ENCODE assay signal across 23 cellular contexts in genomic region chr6:11974089-11974488, GRCh38. TPM values are rescaled to one million over a fixed set of nuclear protein-coding genes. Genes with fewer than 3 reads are reported as not detected.
DNase-seq lines count a peak whose midpoint lies in the region; ATAC-seq, FAIRE-seq and TF ChIP-seq lines count a peak whose summit lies in the region.
"Had no signal": no experiment of that assay in that cellular context is flagged by ENCODE, and none has a peak within 500 bp of the region (broad histone marks: within the 10 kb centered on the region; RNA-seq: fewer than 3 reads in every experiment).

No MANE protein-coding gene starts in this region.

- no peak overlapping the region for H2AFZ ChIP-seq in H1 (ENCODE audit: low read length)

- ATAC-seq in HG02973 (IDR thresholded peaks at IDR 0.05; ENCODE audit: unreplicated experiment), result no peak
- ATAC-seq: activated CD4-positive, CD25-positive, alpha-beta regulatory T cell treated with anti-CD3 and anti-CD28 coated beads, Interleukin-2, amount 50 U/mL, for 24 hours; activated CD8-positive, alpha-beta T cell treated with anti-CD3 and anti-CD28 coated beads for 36 hours; sciatic nerve had no signal

- CTCF ChIA-PET in BJ (lab: Yijun Ruan, JAX), result interaction anchor here (1.0 kb wide), 1 partner anchor 8 kb away, joined by 3 read pairs; no protein-coding TSS in a partner anchor
- CTCF ChIA-PET in H1 (lab: Charles Lee; ENCODE audit: partially characterized antibody), result interaction anchor here (0.9 to 3.7 kb wide), 4 partner anchors 11 to 273 kb away, joined by 3 to 14 read pairs (median 4); no protein-coding TSS in a partner anchor

- no peak overlapping the region for H3K9ac ChIP-seq in H1 (replicated peaks in 1 of 4; ENCODE audit: extremely low read depth in 1 of 4, low read depth in 3 of 4, low read length in 3 of 4)

- H2BK5ac ChIP-seq in H1 (ENCODE audit: low read depth, low read length), result no peak overlapping the region

- H2BK12ac ChIP-seq in H1 (ENCODE audit: low read depth, low read length), result no peak overlapping the region

- TF ChIP-seq CTCF in BJ (IDR thresholded peaks at IDR 0.05; ENCODE audit: insufficient read depth, low read depth, low read length) (no peak), H1 (IDR thresholded peaks at IDR 0.05; ENCODE audit: control extremely low read depth in 1 of 3, insufficient read depth in 1 of 3, low read depth in 1 of 3, low read length in 3 of 3) (no peak)

- peak; percentile 50 for DNase-seq in BJ (ENCODE audit: low read depth)
- peak; percentile 45 for DNase-seq in RPMI7951 (ENCODE audit: low read depth)
- DNase-seq in H1 (ENCODE audit: low read depth in 1 of 2, low spot score in 2 of 2), result no peak
- peak; percentile 28 for DNase-seq in non-pigmented ciliary epithelial cell (ENCODE audit: low read depth)
- no peak for DNase-seq in dermis blood vessel endothelial cell
- DNase-seq in frontal cortex (ENCODE audit: low spot score in 2 of 2), result no peak
- no peak for DNase-seq in 8988T
- DNase-seq: activated CD8-positive, alpha-beta T cell treated with anti-CD3 and anti-CD28 coated beads for 36 hours; activated naive CD4-positive, alpha-beta T cell treated with Interleukin-2 at 50 U/mL for 16 hours; activated T-cell treated with anti-CD3 and anti-CD28 coated beads, Interleukin-2, amount 50 U/mL, for 1 hour; anterior cingulate cortex; CD8-positive, alpha-beta memory T cell; endodermal cell; hippocampal formation; Karpas-422; naive B cell; NCI-H1105; NCI-H524 had no signal

- H2BK20ac ChIP-seq in H1 (ENCODE audit: low read length), result no peak overlapping the region

- TF ChIP-seq RAD21 in H1 (IDR thresholded peaks at IDR 0.05 in 1 of 2, conservative IDR thresholded peaks at IDR 0.05 in 1 of 2; ENCODE audit: low read depth in 2 of 2, low read length in 2 of 2), result no peak

- no peaks in the 10 kb centered on the region for H3K79me1 ChIP-seq in H1 (ENCODE audit: low read depth, low read length)

- H3K4me1 ChIP-seq in H1 (replicated peaks in 1 of 4; ENCODE audit: control insufficient read depth in 3 of 4, insufficient read depth in 4 of 4, low read length in 3 of 4), result peaks cover 3 to 14% (median 12%) of the 10 kb centered on the region in 4 experiments

- H4K5ac ChIP-seq in H1 (ENCODE audit: insufficient read length, low read depth, low read length), result peak overlapping the region; percentile 81

- no peaks in the 10 kb centered on the region for H3K9me3 ChIP-seq in H1 (ENCODE audit: insufficient read depth in 2 of 2, low read depth in 1 of 2, low read length in 1 of 2)
- H3K9me3 ChIP-seq: vagina had no signal

- no peak overlapping the region for H2BK15ac ChIP-seq in H1 (ENCODE audit: low read length)

- no peak for TF ChIP-seq POLR2A in H1 (IDR thresholded peaks at IDR 0.05; ENCODE audit: control extremely low read depth in 1 of 2, low read depth in 2 of 2, low read length in 2 of 2)

- no peak overlapping the region for H4K8ac ChIP-seq in H1 (ENCODE audit: extremely low read depth, insufficient read depth, low read length)

- H4K20me1 ChIP-seq in H1 (replicated peaks in 1 of 2; ENCODE audit: control insufficient read depth in 1 of 2, insufficient read depth in 2 of 2, low read length in 2 of 2), result no peaks in the 10 kb centered on the region

- no peak overlapping the region for H3K4ac ChIP-seq in H1 (replicated peaks; ENCODE audit: insufficient read length, low read depth, low read length)

- H3K56ac ChIP-seq in H1 (replicated peaks; ENCODE audit: insufficient read length, low read depth, low read length), result no peak overlapping the region

- H3K23ac ChIP-seq in H1 (ENCODE audit: insufficient read length), result no peak overlapping the region

- FAIRE-seq in H1 (lab: Jason Lieb, UNC), result no peak
- FAIRE-seq in frontal cortex (lab: Jason Lieb, UNC), result no peak
- FAIRE-seq: GM12891 had no signal

- no peaks in the 10 kb centered on the region for H3K23me2 ChIP-seq in H1 (ENCODE audit: low read depth, low read length)

- no peak overlapping the region for H3K4me3 ChIP-seq in BJ (ENCODE audit: low read depth, low read length)
- H3K4me3 ChIP-seq in H1 (ENCODE audit: extremely low read depth in 1 of 4, insufficient read depth in 2 of 4, low read depth in 3 of 4, low read length in 4 of 4), result no peak overlapping the region
- H3K4me3 ChIP-seq: vagina had no signal

- H2AK5ac ChIP-seq in H1 (ENCODE audit: low read depth, low read length), result no peak overlapping the region

- H3K27ac ChIP-seq in H1 (ENCODE audit: low read depth, low read length), result no peak overlapping the region
- H3K27ac ChIP-seq: vagina had no signal

- POLR2A ChIA-PET in BJ (lab: Charles Lee), result no interaction called here
- POLR2A ChIA-PET in H1 (lab: Charles Lee; ENCODE audit: partially characterized antibody), result no interaction called here

- no peak overlapping the region for H4K91ac ChIP-seq in H1 (replicated peaks; ENCODE audit: insufficient read length, low read length)

- H3K36me3 ChIP-seq in BJ (ENCODE audit: control insufficient read depth, insufficient read depth, low read length) (no peaks in the 10 kb centered on the region), H1 (ENCODE audit: control insufficient read depth in 2 of 4, insufficient read depth in 4 of 4, low read length in 3 of 4) (no peaks in the 10 kb centered on the region)
- H3K36me3 ChIP-seq: vagina had no signal

- no peak for TF ChIP-seq EP300 in H1 (IDR thresholded peaks at IDR 0.05; ENCODE audit: borderline replicate concordance in 1 of 2, low read depth in 2 of 2, low read length in 2 of 2)

- H3K27me3 ChIP-seq in BJ (ENCODE audit: control insufficient read depth, insufficient read depth, low read length) (no peaks in the 10 kb centered on the region), H1 (replicated peaks in 1 of 4; ENCODE audit: control insufficient read depth in 3 of 4, extremely low read depth in 1 of 4, insufficient read depth in 3 of 4, low read length in 3 of 4) (no peaks in the 10 kb centered on the region)
- H3K27me3 ChIP-seq: vagina had no signal

- no peak overlapping the region for H3K4me2 ChIP-seq in H1 (ENCODE audit: insufficient read depth in 1 of 2, low read depth in 2 of 2, low read length in 2 of 2)

- no peak overlapping the region for H3K14ac ChIP-seq in H1 (ENCODE audit: insufficient read length)

- H2BK120ac ChIP-seq in H1 (replicated peaks; ENCODE audit: low read depth, low read length), result no peak overlapping the region

- no peaks in the 10 kb centered on the region for H3K79me2 ChIP-seq in H1 (ENCODE audit: control insufficient read depth in 1 of 2, insufficient read depth in 2 of 2, low read length in 2 of 2)

- H3K18ac ChIP-seq in H1 (ENCODE audit: extremely low read depth, low read length), result no peak overlapping the region

TF ChIP-seq in H1, 55 proteins besides CTCF, POLR2A, EP300 and RAD21:
- TF ChIP-seq TEAD4 (IDR thresholded peaks at IDR 0.05; ENCODE audit: low read depth, low read length) (no peak), SAP30 (IDR thresholded peaks at IDR 0.05; ENCODE audit: insufficient read depth, insufficient replicate concordance, low read length) (no peak)

RNA-seq across cellular contexts. Expression of gene HIVEP1, which starts 38.0 kb away (rescaled TPM):
- polyA plus RNA-seq in BJ (2011; rRNA removed) (13.6 and 17.1 TPM in 2 replicates), H1 (2011; rRNA removed) (13.0 and 23.1 TPM in 2 replicates)
- polyA minus RNA-seq in BJ (2011; rRNA and poly(A)+ RNA removed), result 27.5 and 30.0 TPM in 2 replicates
- 7.8 and 17.9 TPM in 2 replicates for total RNA-seq in RPMI7951 (2014; rRNA removed; shearing (Covaris generic))
- total RNA-seq in H1 (2021; fragmentation: NEBNext Ultra II Directional; extraction: Animal tissue kit (Norgen Biotek cat#: 25700)), result 22.6 and 26.3 TPM in 2 replicates
- 14.5 TPM for polyA plus RNA-seq in H1 (2011; cell fraction: cytosol; rRNA removed)
- polyA plus RNA-seq in H1 (2011; cell fraction: nucleus; rRNA removed), result 40.9 TPM
- 14.2 to 16.0 TPM (median 15.4 TPM) in 4 replicates for polyA plus RNA-seq in H1 (2012, experiment 1 of 2)
- 1.2 TPM for polyA plus RNA-seq in H1 (2012, experiment 2 of 2)
- 11.6 TPM for polyA plus RNA-seq in H1 (2013, experiment 1 of 2)
- polyA plus RNA-seq in H1 (2013, experiment 2 of 2), result 9.0 TPM
- polyA minus RNA-seq in H1 (2011; rRNA and poly(A)+ RNA removed), result 55.0 and 77.3 TPM in 2 replicates
- polyA minus RNA-seq in H1 (2011; cell fraction: cytosol; rRNA and poly(A)+ RNA removed), result 21.3 TPM
- polyA minus RNA-seq in H1 (2011; cell fraction: nucleus; rRNA and poly(A)+ RNA removed), result 74.2 TPM
- total RNA-seq in dermis blood vessel endothelial cell (19.1 and 19.6 TPM in 2 replicates), frontal cortex (13.0 TPM)

Comparison
In these comparisons a context has a peak if more than half of its experiments do, and no peak if none do; other contexts are left out.
1. DNase-seq: peak in BJ (single experiment), RPMI7951 (single experiment) and non-pigmented ciliary epithelial cell (single experiment); none in H1 (0 of 2), dermis blood vessel endothelial cell (single experiment), frontal cortex (0 of 2) and 8988T (single experiment).